1 cellular context compared by ENCODE assay signal in genomic region chr12:9066183-9066623, GRCh38.
TF ChIP-seq lines count a peak whose summit lies in the region.

No MANE protein-coding gene starts in this region.

TF ChIP-seq in HepG2, 621 proteins besides CTCF, POLR2A, EP300 and RAD21 (continued from another document and continues in another):
- TF ChIP-seq, protein P1, sequence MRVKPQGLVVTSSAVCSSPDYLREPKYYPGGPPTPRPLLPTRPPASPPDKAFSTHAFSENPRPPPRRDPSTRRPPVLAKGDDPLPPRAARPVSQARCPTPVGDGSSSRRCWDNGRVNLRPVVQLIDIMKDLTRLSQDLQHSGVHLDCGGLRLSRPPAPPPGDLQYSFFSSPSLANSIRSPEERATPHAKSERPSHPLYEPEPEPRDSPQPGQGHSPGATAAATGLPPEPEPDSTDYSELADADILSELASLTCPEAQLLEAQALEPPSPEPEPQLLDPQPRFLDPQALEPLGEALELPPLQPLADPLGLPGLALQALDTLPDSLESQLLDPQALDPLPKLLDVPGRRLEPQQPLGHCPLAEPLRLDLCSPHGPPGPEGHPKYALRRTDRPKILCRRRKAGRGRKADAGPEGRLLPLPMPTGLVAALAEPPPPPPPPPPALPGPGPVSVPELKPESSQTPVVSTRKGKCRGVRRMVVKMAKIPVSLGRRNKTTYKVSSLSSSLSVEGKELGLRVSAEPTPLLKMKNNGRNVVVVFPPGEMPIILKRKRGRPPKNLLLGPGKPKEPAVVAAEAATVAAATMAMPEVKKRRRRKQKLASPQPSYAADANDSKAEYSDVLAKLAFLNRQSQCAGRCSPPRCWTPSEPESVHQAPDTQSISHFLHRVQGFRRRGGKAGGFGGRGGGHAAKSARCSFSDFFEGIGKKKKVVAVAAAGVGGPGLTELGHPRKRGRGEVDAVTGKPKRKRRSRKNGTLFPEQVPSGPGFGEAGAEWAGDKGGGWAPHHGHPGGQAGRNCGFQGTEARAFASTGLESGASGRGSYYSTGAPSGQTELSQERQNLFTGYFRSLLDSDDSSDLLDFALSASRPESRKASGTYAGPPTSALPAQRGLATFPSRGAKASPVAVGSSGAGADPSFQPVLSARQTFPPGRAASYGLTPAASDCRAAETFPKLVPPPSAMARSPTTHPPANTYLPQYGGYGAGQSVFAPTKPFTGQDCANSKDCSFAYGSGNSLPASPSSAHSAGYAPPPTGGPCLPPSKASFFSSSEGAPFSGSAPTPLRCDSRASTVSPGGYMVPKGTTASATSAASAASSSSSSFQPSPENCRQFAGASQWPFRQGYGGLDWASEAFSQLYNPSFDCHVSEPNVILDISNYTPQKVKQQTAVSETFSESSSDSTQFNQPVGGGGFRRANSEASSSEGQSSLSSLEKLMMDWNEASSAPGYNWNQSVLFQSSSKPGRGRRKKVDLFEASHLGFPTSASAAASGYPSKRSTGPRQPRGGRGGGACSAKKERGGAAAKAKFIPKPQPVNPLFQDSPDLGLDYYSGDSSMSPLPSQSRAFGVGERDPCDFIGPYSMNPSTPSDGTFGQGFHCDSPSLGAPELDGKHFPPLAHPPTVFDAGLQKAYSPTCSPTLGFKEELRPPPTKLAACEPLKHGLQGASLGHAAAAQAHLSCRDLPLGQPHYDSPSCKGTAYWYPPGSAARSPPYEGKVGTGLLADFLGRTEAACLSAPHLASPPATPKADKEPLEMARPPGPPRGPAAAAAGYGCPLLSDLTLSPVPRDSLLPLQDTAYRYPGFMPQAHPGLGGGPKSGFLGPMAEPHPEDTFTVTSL (CRISPR knock-in tag; IDR thresholded peaks at IDR 0.05; ENCODE audit: borderline replicate concordance): no peak
- TF ChIP-seq, protein P2, sequence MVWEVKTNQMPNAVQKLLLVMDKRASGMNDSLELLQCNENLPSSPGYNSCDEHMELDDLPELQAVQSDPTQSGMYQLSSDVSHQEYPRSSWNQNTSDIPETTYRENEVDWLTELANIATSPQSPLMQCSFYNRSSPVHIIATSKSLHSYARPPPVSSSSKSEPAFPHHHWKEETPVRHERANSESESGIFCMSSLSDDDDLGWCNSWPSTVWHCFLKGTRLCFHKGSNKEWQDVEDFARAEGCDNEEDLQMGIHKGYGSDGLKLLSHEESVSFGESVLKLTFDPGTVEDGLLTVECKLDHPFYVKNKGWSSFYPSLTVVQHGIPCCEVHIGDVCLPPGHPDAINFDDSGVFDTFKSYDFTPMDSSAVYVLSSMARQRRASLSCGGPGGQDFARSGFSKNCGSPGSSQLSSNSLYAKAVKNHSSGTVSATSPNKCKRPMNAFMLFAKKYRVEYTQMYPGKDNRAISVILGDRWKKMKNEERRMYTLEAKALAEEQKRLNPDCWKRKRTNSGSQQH (CRISPR knock-in tag; IDR thresholded peaks at IDR 0.05; ENCODE audit: low read depth): no peak
- TF ChIP-seq TRAFD1 (CRISPR knock-in tag; IDR thresholded peaks at IDR 0.05; ENCODE audit: borderline replicate concordance): no peak
- no peak for TF ChIP-seq ATM (IDR thresholded peaks at IDR 0.05; ENCODE audit: borderline replicate concordance)
- TF ChIP-seq HOXD1 (CRISPR knock-in tag; IDR thresholded peaks at IDR 0.05): no peak
- peak; percentile 21; the same call in 1 of the 2 replicates for TF ChIP-seq IRF2 (CRISPR knock-in tag; IDR thresholded peaks at IDR 0.05)
- TF ChIP-seq NFYB (CRISPR knock-in tag; IDR thresholded peaks at IDR 0.05): no peak
- TF ChIP-seq ZNF607 (CRISPR knock-in tag; IDR thresholded peaks at IDR 0.05; ENCODE audit: borderline replicate concordance): 0 out of 2 replicates have a peak, but pooled peaks have one; percentile 14
- no peak for TF ChIP-seq USF2 (IDR thresholded peaks at IDR 0.05; ENCODE audit: low read depth, low read length)
- TF ChIP-seq USF2 (CRISPR knock-in tag; IDR thresholded peaks at IDR 0.05; ENCODE audit: borderline replicate concordance): no peak
- no peak for TF ChIP-seq PPARG (CRISPR knock-in tag; conservative IDR thresholded peaks at IDR 0.05)
- TF ChIP-seq ZNF138 (CRISPR knock-in tag; IDR thresholded peaks at IDR 0.05; ENCODE audit: low read depth): no peak
- TF ChIP-seq, protein P3, sequence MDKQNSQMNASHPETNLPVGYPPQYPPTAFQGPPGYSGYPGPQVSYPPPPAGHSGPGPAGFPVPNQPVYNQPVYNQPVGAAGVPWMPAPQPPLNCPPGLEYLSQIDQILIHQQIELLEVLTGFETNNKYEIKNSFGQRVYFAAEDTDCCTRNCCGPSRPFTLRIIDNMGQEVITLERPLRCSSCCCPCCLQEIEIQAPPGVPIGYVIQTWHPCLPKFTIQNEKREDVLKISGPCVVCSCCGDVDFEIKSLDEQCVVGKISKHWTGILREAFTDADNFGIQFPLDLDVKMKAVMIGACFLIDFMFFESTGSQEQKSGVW (CRISPR knock-in tag; IDR thresholded peaks at IDR 0.05; ENCODE audit: borderline replicate concordance): no peak
- 0 out of 2 replicates have a peak, but pooled peaks have one; percentile 34 for TF ChIP-seq GLI4 (CRISPR knock-in tag; IDR thresholded peaks at IDR 0.05; ENCODE audit: borderline replicate concordance)
- no peak for TF ChIP-seq SKIL (CRISPR knock-in tag; IDR thresholded peaks at IDR 0.05; ENCODE audit: borderline replicate concordance)
- TF ChIP-seq ATRX (CRISPR knock-in tag; IDR thresholded peaks at IDR 0.05; ENCODE audit: borderline replicate concordance): no peak; the same call in 1 of the 2 replicates
- TF ChIP-seq, protein P4, sequence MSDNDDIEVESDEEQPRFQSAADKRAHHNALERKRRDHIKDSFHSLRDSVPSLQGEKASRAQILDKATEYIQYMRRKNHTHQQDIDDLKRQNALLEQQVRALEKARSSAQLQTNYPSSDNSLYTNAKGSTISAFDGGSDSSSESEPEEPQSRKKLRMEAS (IDR thresholded peaks at IDR 0.05): 0 out of 2 replicates have a peak, but pooled peaks have one; percentile 23
- TF ChIP-seq NCOA1 (CRISPR knock-in tag; IDR thresholded peaks at IDR 0.05): 0 out of 2 replicates have a peak, but pooled peaks have one; percentile 56
- peak; percentile 95 for TF ChIP-seq HNRNPL (IDR thresholded peaks at IDR 0.05; ENCODE audit: low read depth, low read length)
- TF ChIP-seq, protein P5, sequence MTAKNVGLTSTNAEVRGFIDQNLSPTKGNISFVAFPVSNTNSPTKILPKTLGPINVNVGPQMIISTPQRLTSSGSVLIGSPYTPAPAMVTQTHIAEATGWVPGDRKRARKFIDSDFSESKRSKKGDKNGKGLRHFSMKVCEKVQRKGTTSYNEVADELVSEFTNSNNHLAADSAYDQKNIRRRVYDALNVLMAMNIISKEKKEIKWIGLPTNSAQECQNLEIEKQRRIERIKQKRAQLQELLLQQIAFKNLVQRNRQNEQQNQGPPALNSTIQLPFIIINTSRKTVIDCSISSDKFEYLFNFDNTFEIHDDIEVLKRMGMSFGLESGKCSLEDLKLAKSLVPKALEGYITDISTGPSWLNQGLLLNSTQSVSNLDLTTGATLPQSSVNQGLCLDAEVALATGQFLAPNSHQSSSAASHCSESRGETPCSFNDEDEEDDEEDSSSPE (CRISPR knock-in tag; IDR thresholded peaks at IDR 0.05): no peak
- TF ChIP-seq, protein P6, sequence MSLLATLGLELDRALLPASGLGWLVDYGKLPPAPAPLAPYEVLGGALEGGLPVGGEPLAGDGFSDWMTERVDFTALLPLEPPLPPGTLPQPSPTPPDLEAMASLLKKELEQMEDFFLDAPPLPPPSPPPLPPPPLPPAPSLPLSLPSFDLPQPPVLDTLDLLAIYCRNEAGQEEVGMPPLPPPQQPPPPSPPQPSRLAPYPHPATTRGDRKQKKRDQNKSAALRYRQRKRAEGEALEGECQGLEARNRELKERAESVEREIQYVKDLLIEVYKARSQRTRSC (CRISPR knock-in tag; IDR thresholded peaks at IDR 0.05; ENCODE audit: low read depth): no peak
- no peak for TF ChIP-seq GLMP (CRISPR knock-in tag; IDR thresholded peaks at IDR 0.05; ENCODE audit: borderline replicate concordance)
- TF ChIP-seq, protein P7, sequence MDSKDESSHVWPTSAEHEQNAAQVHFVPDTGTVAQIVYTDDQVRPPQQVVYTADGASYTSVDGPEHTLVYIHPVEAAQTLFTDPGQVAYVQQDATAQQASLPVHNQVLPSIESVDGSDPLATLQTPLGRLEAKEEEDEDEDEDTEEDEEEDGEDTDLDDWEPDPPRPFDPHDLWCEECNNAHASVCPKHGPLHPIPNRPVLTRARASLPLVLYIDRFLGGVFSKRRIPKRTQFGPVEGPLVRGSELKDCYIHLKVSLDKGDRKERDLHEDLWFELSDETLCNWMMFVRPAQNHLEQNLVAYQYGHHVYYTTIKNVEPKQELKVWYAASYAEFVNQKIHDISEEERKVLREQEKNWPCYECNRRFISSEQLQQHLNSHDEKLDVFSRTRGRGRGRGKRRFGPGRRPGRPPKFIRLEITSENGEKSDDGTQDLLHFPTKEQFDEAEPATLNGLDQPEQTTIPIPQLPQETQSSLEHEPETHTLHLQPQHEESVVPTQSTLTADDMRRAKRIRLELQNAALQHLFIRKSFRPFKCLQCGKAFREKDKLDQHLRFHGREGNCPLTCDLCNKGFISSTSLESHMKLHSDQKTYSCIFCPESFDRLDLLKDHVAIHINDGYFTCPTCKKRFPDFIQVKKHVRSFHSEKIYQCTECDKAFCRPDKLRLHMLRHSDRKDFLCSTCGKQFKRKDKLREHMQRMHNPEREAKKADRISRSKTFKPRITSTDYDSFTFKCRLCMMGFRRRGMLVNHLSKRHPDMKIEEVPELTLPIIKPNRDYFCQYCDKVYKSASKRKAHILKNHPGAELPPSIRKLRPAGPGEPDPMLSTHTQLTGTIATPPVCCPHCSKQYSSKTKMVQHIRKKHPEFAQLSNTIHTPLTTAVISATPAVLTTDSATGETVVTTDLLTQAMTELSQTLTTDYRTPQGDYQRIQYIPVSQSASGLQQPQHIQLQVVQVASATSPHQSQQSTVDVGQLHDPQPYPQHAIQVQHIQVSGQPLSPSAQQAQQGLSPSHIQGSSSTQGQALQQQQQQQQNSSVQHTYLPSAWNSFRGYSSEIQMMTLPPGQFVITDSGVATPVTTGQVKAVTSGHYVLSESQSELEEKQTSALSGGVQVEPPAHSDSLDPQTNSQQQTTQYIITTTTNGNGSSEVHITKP (CRISPR knock-in tag; IDR thresholded peaks at IDR 0.05; ENCODE audit: low read depth): no peak
- TF ChIP-seq ARNT2 (CRISPR knock-in tag; IDR thresholded peaks at IDR 0.05; ENCODE audit: low read depth): peak; percentile 49; the same call in 1 of the 2 replicates
- TF ChIP-seq NCOA5 (CRISPR knock-in tag; IDR thresholded peaks at IDR 0.05): no peak; the same call in 1 of the 2 replicates
- peak; percentile 87; the same call in 1 of the 2 replicates for TF ChIP-seq KDM2A (CRISPR knock-in tag; IDR thresholded peaks at IDR 0.05; ENCODE audit: borderline replicate concordance, low read depth)
- no peak for TF ChIP-seq HES4 (CRISPR knock-in tag; IDR thresholded peaks at IDR 0.05; ENCODE audit: borderline replicate concordance)
- no peak for TF ChIP-seq RBM39 (IDR thresholded peaks at IDR 0.05; ENCODE audit: low read depth, low read length, poor library complexity, severe bottlenecking)
- TF ChIP-seq MTF1 (CRISPR knock-in tag; IDR thresholded peaks at IDR 0.05): 0 out of 2 replicates have a peak, but pooled peaks have one; percentile 35
- no peak for TF ChIP-seq ZNF280B (CRISPR knock-in tag; IDR thresholded peaks at IDR 0.05; ENCODE audit: borderline replicate concordance)
